Comparison of ENCODE assay signal across 20 cellular contexts in genomic region chr2:97969466-97970067, GRCh38. TPM values are rescaled to one million over a fixed set of nuclear protein-coding genes. Genes with fewer than 3 reads are reported as not detected.
DNase-seq lines count a peak whose midpoint lies in the region; ATAC-seq and TF ChIP-seq lines count a peak whose summit lies in the region.
"Had no signal": no experiment of that assay in that cellular context is flagged by ENCODE, and none has a peak within 500 bp of the region (broad histone marks: within the 10 kb centered on the region; RNA-seq: fewer than 3 reads in every experiment).

No MANE protein-coding gene starts in this region.

- H3K27me3 Mint-ChIP-seq in natural killer cell treated with Interleukin-12 subunit alpha and Interleukin-12 subunit beta and Interleukin-15 and Interleukin-18, amount 100 ng/mL, for 72 hours: no peaks in the 10 kb centered on the region
- H3K27me3 Mint-ChIP-seq in natural killer cell (ENCODE audit: low read depth in 2 of 2): no peaks in the 10 kb centered on the region
- no peaks in the 10 kb centered on the region for H3K27me3 Mint-ChIP-seq in activated T-helper 1 cell treated with anti-CD3 and anti-CD28 coated beads, Interleukin-12 subunit alpha, Interleukin-12 subunit beta, Interleukin-2, Interleukin-4 antibody, amounts not matched to agents 30 ng/mL and 10 ng/mL and 1 ng/mL, durations not matched to agents 14 hours and 24 hours and 36 hours (ENCODE audit: insufficient read depth)
- H3K27me3 Mint-ChIP-seq: activated CD4-positive, alpha-beta memory T cell treated with anti-CD3 and anti-CD28 coated beads for 36 hours had no signal

- DNase-seq in natural killer cell treated with Interleukin-12 subunit alpha and Interleukin-12 subunit beta and Interleukin-15 and Interleukin-18, amount 100 ng/mL, for 72 hours (ENCODE audit: low spot score): no peak
- no peak for DNase-seq in natural killer cell
- DNase-seq in activated T-helper 1 cell treated with anti-CD3 and anti-CD28 coated beads, Interleukin-12 subunit alpha, Interleukin-12 subunit beta, Interleukin-2, Interleukin-4 antibody, amounts not matched to agents 30 ng/mL and 10 ng/mL and 1 ng/mL, durations not matched to agents 14 hours and 24 hours and 36 hours (ENCODE audit: low spot score): no peak
- peak; percentile 85 for DNase-seq in fibroblast of the aortic adventitia (ENCODE audit: low read depth)
- no peak for DNase-seq in stimulated activated CD4-positive, alpha-beta T cell treated with anti-CD3 and anti-CD28 coated beads, Interleukin-12 subunit alpha, Interleukin-12 subunit beta, amount 100 ng/mL, for 4 hours
- DNase-seq in NCI-H2227 (lab: John Stamatoyannopoulos, UW; ENCODE audit: unreplicated experiment): no peak
- no peak for DNase-seq in NCI-H524 (lab: John Stamatoyannopoulos, UW)
- DNase-seq: activated CD4-positive, alpha-beta memory T cell treated with anti-CD3 and anti-CD28 coated beads for 36 hours; activated naive CD4-positive, alpha-beta T cell treated with Interleukin-2 at 50 U/mL for 16 hours; caudate nucleus; effector CD8-positive, alpha-beta T cell; GDM1; KBM-7; NCI-H1417 treated with DMSO at 0.1 percent for 48 hours; NCI-H446 treated with DMSO at 0.1 percent for 48 hours; SHP77 treated with DMSO at 0.1 percent for 48 hours; stomach; T-helper 9 cell had no signal

- H3K4me3 ChIP-seq in fibroblast of the aortic adventitia (ENCODE audit: low read depth, low read length): no peak overlapping the region
- H3K4me3 ChIP-seq: pancreas, stomach had no signal

- TF ChIP-seq CTCF in natural killer cell (IDR thresholded peaks at IDR 0.05) (no peak), fibroblast of the aortic adventitia (IDR thresholded peaks at IDR 0.05; ENCODE audit: insufficient read depth, low read length) (no peak)

- intact Hi-C loops in natural killer cell (cut with micrococcal nuclease): no loop called here
- intact Hi-C loops in activated T-helper 1 cell treated with anti-CD3 and anti-CD28 coated beads, Interleukin-12 subunit alpha, Interleukin-12 subunit beta, Interleukin-2, Interleukin-4 antibody, amounts not matched to agents 30 ng/mL and 10 ng/mL and 1 ng/mL, durations not matched to agents 14 hours and 24 hours and 36 hours (cut with micrococcal nuclease): loop anchor here (1.0 kb wide), 1 partner anchor 43 kb away; no protein-coding TSS in a partner anchor

- H3K27ac Mint-ChIP-seq in natural killer cell treated with Interleukin-12 subunit alpha and Interleukin-12 subunit beta and Interleukin-15 and Interleukin-18, amount 100 ng/mL, for 72 hours: peak overlapping the region; percentile 34 to 36
- peak overlapping the region in 1 of 2 donors; percentile 29 for H3K27ac Mint-ChIP-seq in natural killer cell
- peak overlapping the region; percentile 13 for H3K27ac Mint-ChIP-seq in activated T-helper 1 cell treated with anti-CD3 and anti-CD28 coated beads, Interleukin-12 subunit alpha, Interleukin-12 subunit beta, Interleukin-2, Interleukin-4 antibody, amounts not matched to agents 30 ng/mL and 10 ng/mL and 1 ng/mL, durations not matched to agents 14 hours and 24 hours and 36 hours
- H3K27ac Mint-ChIP-seq: activated CD4-positive, alpha-beta memory T cell treated with anti-CD3 and anti-CD28 coated beads for 36 hours had no signal

- H3K4me1 Mint-ChIP-seq in natural killer cell treated with Interleukin-12 subunit alpha and Interleukin-12 subunit beta and Interleukin-15 and Interleukin-18, amount 100 ng/mL, for 72 hours (ENCODE audit: low read depth in 2 of 2): peaks cover 62 to 68% of the 10 kb centered on the region in 2 donors
- peaks cover 80 to 82% of the 10 kb centered on the region in 2 donors for H3K4me1 Mint-ChIP-seq in natural killer cell
- peaks cover 35% of the 10 kb centered on the region for H3K4me1 Mint-ChIP-seq in activated T-helper 1 cell treated with anti-CD3 and anti-CD28 coated beads, Interleukin-12 subunit alpha, Interleukin-12 subunit beta, Interleukin-2, Interleukin-4 antibody, amounts not matched to agents 30 ng/mL and 10 ng/mL and 1 ng/mL, durations not matched to agents 14 hours and 24 hours and 36 hours (ENCODE audit: low read depth)

- H3K36me3 Mint-ChIP-seq in natural killer cell treated with Interleukin-12 subunit alpha and Interleukin-12 subunit beta and Interleukin-15 and Interleukin-18, amount 100 ng/mL, for 72 hours: peaks cover 16% of the 10 kb centered on the region
- H3K36me3 Mint-ChIP-seq in natural killer cell: peaks cover 11% of the 10 kb centered on the region
- peaks cover 16% of the 10 kb centered on the region for H3K36me3 Mint-ChIP-seq in activated T-helper 1 cell treated with anti-CD3 and anti-CD28 coated beads, Interleukin-12 subunit alpha, Interleukin-12 subunit beta, Interleukin-2, Interleukin-4 antibody, amounts not matched to agents 30 ng/mL and 10 ng/mL and 1 ng/mL, durations not matched to agents 14 hours and 24 hours and 36 hours (ENCODE audit: low read depth)

- H3K4me3 Mint-ChIP-seq in natural killer cell treated with Interleukin-12 subunit alpha and Interleukin-12 subunit beta and Interleukin-15 and Interleukin-18, amount 100 ng/mL, for 72 hours: peak overlapping the region; percentile 53
- H3K4me3 Mint-ChIP-seq in natural killer cell: no peak overlapping the region
- H3K4me3 Mint-ChIP-seq in activated T-helper 1 cell treated with anti-CD3 and anti-CD28 coated beads, Interleukin-12 subunit alpha, Interleukin-12 subunit beta, Interleukin-2, Interleukin-4 antibody, amounts not matched to agents 30 ng/mL and 10 ng/mL and 1 ng/mL, durations not matched to agents 14 hours and 24 hours and 36 hours: no peak overlapping the region
- H3K4me3 Mint-ChIP-seq: activated CD4-positive, alpha-beta memory T cell treated with anti-CD3 and anti-CD28 coated beads for 36 hours had no signal

- ATAC-seq in natural killer cell treated with Interleukin-12 subunit alpha and Interleukin-12 subunit beta and Interleukin-15 and Interleukin-18, amount 100 ng/mL, for 72 hours: peak; percentile 60 to 75
- no peak for ATAC-seq in natural killer cell
- no peak for ATAC-seq in GM18517 (IDR thresholded peaks at IDR 0.05; ENCODE audit: unreplicated experiment)

- H3K9me3 Mint-ChIP-seq in natural killer cell treated with Interleukin-12 subunit alpha and Interleukin-12 subunit beta and Interleukin-15 and Interleukin-18, amount 100 ng/mL, for 72 hours: peaks cover 5% of the 10 kb centered on the region
- H3K9me3 Mint-ChIP-seq in natural killer cell: peaks cover 3 to 7% of the 10 kb centered on the region in 2 donors
- peaks cover 11% of the 10 kb centered on the region for H3K9me3 Mint-ChIP-seq in activated T-helper 1 cell treated with anti-CD3 and anti-CD28 coated beads, Interleukin-12 subunit alpha, Interleukin-12 subunit beta, Interleukin-2, Interleukin-4 antibody, amounts not matched to agents 30 ng/mL and 10 ng/mL and 1 ng/mL, durations not matched to agents 14 hours and 24 hours and 36 hours

RNA-seq across cellular contexts. Expression of gene TMEM131, which starts 26.2 kb away (rescaled TPM):
- 10 to 100 TPM; 44.6 to 47.3 TPM for total RNA-seq in natural killer cell treated with Interleukin-12 subunit alpha and Interleukin-12 subunit beta and Interleukin-15 and Interleukin-18, amount 100 ng/mL, for 72 hours
- total RNA-seq in natural killer cell (10 to 100 TPM; 44.8 to 72.1 (median 67.1) TPM), fibroblast of the aortic adventitia (ENCODE audit: low replicate concordance) (11.9 and 45.1 TPM in 2 replicates)
- total RNA-seq in activated T-helper 1 cell treated with anti-CD3 and anti-CD28 coated beads, Interleukin-12 subunit alpha, Interleukin-12 subunit beta, Interleukin-2, Interleukin-4 antibody, amounts not matched to agents 30 ng/mL and 10 ng/mL and 1 ng/mL, durations not matched to agents 14 hours and 24 hours and 36 hours: 36.5 and 38.4 TPM in 2 replicates

Comparison
In these comparisons a context has a peak if more than half of its experiments do, and no peak if none do; other contexts are left out.
1. ATAC-seq: peak in natural killer cell treated with Interleukin-12 subunit alpha and Interleukin-12 subunit beta and Interleukin-15 and Interleukin-18, amount 100 ng/mL, for 72 hours (2 of 2); none in natural killer cell (0 of 3) and GM18517 (single experiment).